Comparison of ENCODE assay signal across 17 cellular contexts in genomic region chr5:2403296-2403695, GRCh38.
A peak's percentile ranks its signal among the peaks of the same experiment; 100 is the strongest.
DNase-seq lines count a peak whose midpoint lies in the region; ATAC-seq and TF ChIP-seq lines count a peak whose summit lies in the region.
"Had no signal": no experiment of that assay in that cellular context is flagged by ENCODE, and none has a peak within 500 bp of the region (broad histone marks: within the 10 kb centered on the region; RNA-seq: fewer than 3 reads in every experiment).

No MANE protein-coding gene starts in this region.

- H3K4me3 ChIP-seq in esophagus muscularis mucosa (no peak overlapping the region), mesenchymal stem cell (ENCODE audit: insufficient read depth in 1 of 2, low read depth in 1 of 2, low read length in 2 of 2) (no peak overlapping the region), right lobe of liver (no peak overlapping the region)
- H3K4me3 ChIP-seq: A549; BLaER1 treated with 17β-estradiol and CSF1 and Interleukin-3, amounts not matched to agents 10 nM and 100 nM had no signal

- no peak for TF ChIP-seq POLR2A in esophagus muscularis mucosa (IDR thresholded peaks at IDR 0.05; ENCODE audit: low read depth)
- TF ChIP-seq POLR2A in right lobe of liver (IDR thresholded peaks at IDR 0.05), result no peak

- H3K4me2 ChIP-seq in mesenchymal stem cell (ENCODE audit: low read length, poor library complexity, severe bottlenecking), result no peak overlapping the region
- H3K4me2 ChIP-seq: A549; BLaER1 treated with 17β-estradiol and CSF1 and Interleukin-3, amounts not matched to agents 10 nM and 100 nM had no signal

- H2AFZ ChIP-seq in mesenchymal stem cell (ENCODE audit: low read depth, low read length), result no peak overlapping the region

- no peak overlapping the region for H2BK15ac ChIP-seq in mesenchymal stem cell (ENCODE audit: low read depth, poor library complexity, severe bottlenecking)

- H3K14ac ChIP-seq in mesenchymal stem cell (ENCODE audit: low read length in 2 of 2), result no peak overlapping the region

- H3K23ac ChIP-seq in mesenchymal stem cell (ENCODE audit: low read length in 2 of 2), result no peak overlapping the region

- peak overlapping the region; percentile 50 for H4K91ac ChIP-seq in mesenchymal stem cell (ENCODE audit: low read length)

- TF ChIP-seq EP300 in esophagus muscularis mucosa (IDR thresholded peaks at IDR 0.05), result no peak

- H3K18ac ChIP-seq in mesenchymal stem cell (ENCODE audit: low read depth in 1 of 2, low read length in 2 of 2), result no peak overlapping the region

- 60% methylated on average over 1 of the region's 1 CpG for WGBS in esophagus muscularis mucosa
- WGBS in mesenchymal stem cell, result no CpG with 5 or more reads among the region's 1 CpG
- WGBS in right lobe of liver (ENCODE audit: insufficient coverage, low coverage, low lambda C conversion rate, missing lambda C conversion rate), result 0% methylated on average over 1 of the region's 1 CpG

- H3K27ac ChIP-seq in esophagus muscularis mucosa (replicated peaks in 1 of 4) (no peak overlapping the region), mesenchymal stem cell (ENCODE audit: low read length, poor library complexity, severe bottlenecking) (no peak overlapping the region), right lobe of liver (no peak overlapping the region)
- H3K27ac ChIP-seq: 22Rv1; A549; BLaER1 treated with 17β-estradiol and CSF1 and Interleukin-3, amounts not matched to agents 10 nM and 100 nM; C4-2B had no signal

- H3K9me3 ChIP-seq in esophagus muscularis mucosa, result no peaks in the 10 kb centered on the region
- no peaks in the 10 kb centered on the region for H3K9me3 ChIP-seq in mesenchymal stem cell (ENCODE audit: control insufficient read depth, low read length)
- H3K9me3 ChIP-seq in right lobe of liver, result no peaks in the 10 kb centered on the region
- H3K9me3 ChIP-seq: A549, Caco-2 had no signal

- H2BK5ac ChIP-seq in mesenchymal stem cell (ENCODE audit: low read depth, low read length, poor library complexity, severe bottlenecking), result no peak overlapping the region

- H4K8ac ChIP-seq in mesenchymal stem cell (ENCODE audit: low read length), result no peak overlapping the region

- ATAC-seq in right lobe of liver (no peak), HG03378 (IDR thresholded peaks at IDR 0.05; ENCODE audit: unreplicated experiment) (no peak), GM18861 (IDR thresholded peaks at IDR 0.05; ENCODE audit: unreplicated experiment) (no peak)
- ATAC-seq: A549; CD8-positive, alpha-beta T cell had no signal

- H3K79me1 ChIP-seq in mesenchymal stem cell (replicated peaks; ENCODE audit: low read length, poor library complexity, severe bottlenecking), result no peaks in the 10 kb centered on the region

- H3K27me3 ChIP-seq in esophagus muscularis mucosa, result no peaks in the 10 kb centered on the region
- no peaks in the 10 kb centered on the region for H3K27me3 ChIP-seq in mesenchymal stem cell (ENCODE audit: control insufficient read depth in 1 of 2, insufficient read depth in 1 of 2, low read length in 2 of 2)
- no peaks in the 10 kb centered on the region for H3K27me3 ChIP-seq in right lobe of liver
- H3K27me3 ChIP-seq: BLaER1 treated with 17β-estradiol and CSF1 and Interleukin-3, amounts not matched to agents 10 nM and 100 nM had no signal

- intact Hi-C loops in esophagus muscularis mucosa (cut with DNase I) (no loop called here), right lobe of liver (cut with DNase I) (no loop called here)

- no peak overlapping the region for H2BK12ac ChIP-seq in mesenchymal stem cell (ENCODE audit: low read length in 2 of 2)

- DNase-seq in esophagus muscularis mucosa (ENCODE audit: extremely low spot score) (peak; percentile 75), mesenchymal stem cell (no peak), ureter (ENCODE audit: low spot score) (peak; percentile 7), right lobe of liver (no peak)
- DNase-seq: AML-193; Caco-2; Calu3; CD4-positive, alpha-beta T cell; CD8-positive, alpha-beta T cell; DMS79 treated with DMSO at 0.1 percent for 48 hours; GF-D8 had no signal

- H2AK5ac ChIP-seq in mesenchymal stem cell (ENCODE audit: low read length, severe bottlenecking), result no peak overlapping the region

- H3K4ac ChIP-seq in mesenchymal stem cell (ENCODE audit: low read depth in 1 of 2, low read length in 2 of 2), result no peak overlapping the region

- H3K9ac ChIP-seq in mesenchymal stem cell (ENCODE audit: low read length), result no peak overlapping the region
- H3K9ac ChIP-seq: BLaER1 treated with 17β-estradiol and CSF1 and Interleukin-3, amounts not matched to agents 10 nM and 100 nM had no signal

- TF ChIP-seq CTCF in esophagus muscularis mucosa (IDR thresholded peaks at IDR 0.05), result no peak
- TF ChIP-seq CTCF in right lobe of liver (IDR thresholded peaks at IDR 0.05), result no peak

- H3K36me3 ChIP-seq in esophagus muscularis mucosa, result no peaks in the 10 kb centered on the region
- no peaks in the 10 kb centered on the region for H3K36me3 ChIP-seq in mesenchymal stem cell (ENCODE audit: control insufficient read depth in 1 of 2, insufficient read depth in 2 of 2, low read depth in 1 of 2, low read length in 2 of 2)
- H3K36me3 ChIP-seq in right lobe of liver, result no peaks in the 10 kb centered on the region
- H3K36me3 ChIP-seq: BLaER1 treated with 17β-estradiol and CSF1 and Interleukin-3, amounts not matched to agents 10 nM and 100 nM had no signal

- H3K4me1 ChIP-seq in esophagus muscularis mucosa, result no peaks in the 10 kb centered on the region
- H3K4me1 ChIP-seq in mesenchymal stem cell (ENCODE audit: control insufficient read depth, insufficient read depth, low read depth, low read length), result no peaks in the 10 kb centered on the region
- no peaks in the 10 kb centered on the region for H3K4me1 ChIP-seq in right lobe of liver
- H3K4me1 ChIP-seq: A549; BLaER1 treated with 17β-estradiol and CSF1 and Interleukin-3, amounts not matched to agents 10 nM and 100 nM; Caco-2 had no signal

- H2BK120ac ChIP-seq in mesenchymal stem cell (ENCODE audit: low read depth, low read length), result no peak overlapping the region

Comparison
In these comparisons a context has a peak if more than half of its experiments do, and no peak if none do; other contexts are left out.
1. DNase-seq: peak in esophagus muscularis mucosa (single experiment) and ureter (single experiment); none in mesenchymal stem cell (single experiment) and right lobe of liver (0 of 3).